Comparison of ENCODE assay signal across 12 cellular contexts in genomic region chr11:111718436-111719325, GRCh38. TPM values are rescaled to one million over a fixed set of nuclear protein-coding genes. Genes with fewer than 3 reads are reported as not detected.
A peak's percentile ranks its signal among the peaks of the same experiment; 100 is the strongest.
DNase-seq lines count a peak whose midpoint lies in the region; FAIRE-seq and TF ChIP-seq lines count a peak whose summit lies in the region.
"Had no signal": no experiment of that assay in that cellular context is flagged by ENCODE, and none has a peak within 500 bp of the region (broad histone marks: within the 10 kb centered on the region; RNA-seq: fewer than 3 reads in every experiment).

No MANE protein-coding gene starts in this region.

- no peak for TF ChIP-seq POLR2A in suprapubic skin (IDR thresholded peaks at IDR 0.05)

- H3K36me3 ChIP-seq in suprapubic skin, result peaks cover 67% of the 10 kb centered on the region

- DNase-seq in HTR-8/SVneo (ENCODE audit: insufficient read length, low spot score) (peak; percentile 63), cardiac fibroblast (ENCODE audit: low read depth in 2 of 2) (peak; percentile 56 to 73), left kidney (ENCODE audit: low read depth, low spot score) (peak; percentile 26), suprapubic skin (ENCODE audit: low spot score in 2 of 2) (no peak), NAMALWA (ENCODE audit: low spot score) (no peak), SIG-M5 (lab: John Stamatoyannopoulos, UW) (no peak), NOMO-1 (lab: John Stamatoyannopoulos, UW; ENCODE audit: unreplicated experiment in 2 of 2) (no peak), SHP77 treated with DMSO at 0.1 percent for 48 hours (lab: John Stamatoyannopoulos, UW) (no peak)
- DNase-seq: NCI-H1092; stimulated activated naive CD4-positive, alpha-beta T cell treated with Interleukin-2 at 50 U/mL for 16 hours; T-helper 9 cell had no signal

- H3K9me3 ChIP-seq in suprapubic skin, result no peaks in the 10 kb centered on the region

- TF ChIP-seq EP300 in suprapubic skin (IDR thresholded peaks at IDR 0.05), result no peak

- TF ChIP-seq CTCF in cardiac fibroblast (IDR thresholded peaks at IDR 0.05; ENCODE audit: low read depth, low read length), result no peak
- TF ChIP-seq CTCF in suprapubic skin (IDR thresholded peaks at IDR 0.05), result no peak

- peak overlapping the region; percentile 65 for H3K27ac ChIP-seq in suprapubic skin

- H3K27me3 ChIP-seq in suprapubic skin, result no peaks in the 10 kb centered on the region

- H3K4me3 ChIP-seq in cardiac fibroblast (replicated peaks in 1 of 2; ENCODE audit: low read depth in 2 of 2, low read length in 2 of 2) (no peak overlapping the region), suprapubic skin (no peak overlapping the region)

- FAIRE-seq in HTR-8/SVneo (lab: Jason Lieb, UNC), result peak; percentile 94
- FAIRE-seq: GM12891 had no signal

- 66% methylated on average over 12 of the region's 12 CpGs for WGBS in suprapubic skin

- peaks cover 20% of the 10 kb centered on the region for H3K4me1 ChIP-seq in suprapubic skin

RNA-seq across cellular contexts. Expression of gene PPP2R1B, which starts 47.5 kb away (rescaled TPM):
- 10 to 100 TPM; 27.9 to 39.8 (median 31.8) TPM for total RNA-seq in suprapubic skin

Comparison
In these comparisons a context has a peak if more than half of its experiments do, and no peak if none do; other contexts are left out.
1. DNase-seq: peak in HTR-8/SVneo (single experiment), cardiac fibroblast (2 of 2) and left kidney (single experiment); none in suprapubic skin (0 of 2), NAMALWA (single experiment), SIG-M5 (single experiment), NOMO-1 (0 of 2) and SHP77 treated with DMSO at 0.1 percent for 48 hours (single experiment).